Comparison of ENCODE assay signal across 18 cellular contexts in the genomic region with DNA sequence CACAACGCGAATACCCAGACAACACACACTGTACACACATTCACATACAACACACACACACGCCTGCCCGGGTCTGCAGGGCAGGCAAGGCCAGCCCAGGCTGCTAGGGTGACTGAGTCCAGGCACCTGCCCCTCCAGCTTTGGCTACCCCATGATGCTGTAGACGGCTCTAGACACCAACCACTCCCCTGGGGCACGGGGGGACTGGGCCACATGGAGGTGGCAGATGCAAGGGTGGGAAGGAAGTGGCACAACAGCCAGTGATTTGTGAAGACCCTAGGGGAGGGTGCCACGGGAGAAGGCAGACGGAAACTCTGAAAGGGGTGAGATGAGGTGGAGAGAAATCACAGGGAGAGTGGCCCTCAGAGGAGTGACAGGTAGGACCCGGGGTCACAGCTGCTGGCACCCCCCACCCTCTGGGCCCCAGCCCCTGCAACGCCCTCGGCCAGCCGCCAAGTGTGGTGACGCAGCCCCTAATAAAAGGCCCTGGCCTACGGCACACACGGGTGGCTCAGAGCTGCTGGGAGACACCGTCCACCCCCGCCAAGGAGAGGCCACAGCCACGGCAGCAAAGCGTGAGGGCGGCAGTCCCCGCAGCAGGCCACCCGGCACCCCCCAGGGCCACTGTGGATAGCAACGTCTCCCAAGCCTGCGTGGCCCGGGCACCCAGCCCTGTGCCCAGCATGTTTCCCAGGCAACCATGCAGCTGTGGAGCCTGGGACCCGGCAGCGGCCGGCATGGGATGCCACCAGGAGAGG. TPM values are rescaled to one million over a fixed set of nuclear protein-coding genes. Genes with fewer than 3 reads are reported as not detected.
A peak's percentile ranks its signal among the peaks of the same experiment; 100 is the strongest.
DNase-seq lines count a peak whose midpoint lies in the region; ATAC-seq and TF ChIP-seq lines count a peak whose summit lies in the region.
"Had no signal": no experiment of that assay in that cellular context is flagged by ENCODE, and none has a peak within 500 bp of the region (broad histone marks: within the 10 kb centered on the region; RNA-seq: fewer than 3 reads in every experiment).

No MANE protein-coding gene starts in this region.

- CTCF ChIA-PET in HEK293 (lab: Yijun Ruan, JAX) = interaction anchor here (1.3 kb wide), 1 partner anchor 53 kb away, joined by 4 read pairs; a partner anchor contains a TSS

- POLR2A ChIA-PET in HEK293 (lab: Yijun Ruan, JAX) = interaction anchor here (1.0 kb wide), 1 partner anchor 43 kb away, joined by 3 read pairs; no protein-coding TSS in a partner anchor

- peak; percentile 34 for ATAC-seq in mucosa of descending colon
- ATAC-seq: foreskin keratinocyte had no signal

- intact Hi-C loops in mucosa of descending colon (cut with DNase I, micrococcal nuclease) (no loop called here), testis (cut with DNase I; ENCODE audit: low total_unique reads) (no loop called here), ovary (cut with DNase I) (loop anchor here in 3 of 4 donors (2.0 to 5.0 kb wide), 3 partner anchors 57 to 92 kb away; a partner anchor contains a TSS)

- H3K27me3 ChIP-seq in testis (no peaks in the 10 kb centered on the region), ovary (no peaks in the 10 kb centered on the region)

- H3K27ac ChIP-seq in HEK293 (ENCODE audit: extremely low read depth, low read depth, low read length) (no peak overlapping the region), testis (no peak overlapping the region), ovary (no peak overlapping the region)
- H3K27ac ChIP-seq: 22Rv1, foreskin keratinocyte had no signal

- DNase-seq in DMS 273 (lab: John Stamatoyannopoulos, UW; ENCODE audit: unreplicated experiment) = peak; percentile 54
- DNase-seq in DMS 273 treated with DMSO at 0.1 percent for 48 hours (lab: John Stamatoyannopoulos, UW) = no peak
- peak; percentile 25 for DNase-seq in NCI-H524 treated with DMSO at 0.1 percent for 48 hours (lab: John Stamatoyannopoulos, UW)
- peak in 1 of 3 donors; percentile 15 for DNase-seq in mucosa of descending colon
- DNase-seq in testis = no peak
- no peak for DNase-seq in ovary
- DNase-seq in foreskin fibroblast = no peak
- DNase-seq: activated CD4-positive, alpha-beta memory T cell treated with anti-CD3 and anti-CD28 coated beads, Interleukin-2, amount 10 ng/mL, durations not matched to agents 7 days and 5 days; activated T-cell treated with anti-CD3 and anti-CD28 coated beads, Interleukin-2, amount 50 U/mL, for 24 hours; C1 segment of cervical spinal cord; EL; foreskin keratinocyte; HFFc6; NCI-H2029; stimulated activated CD4-positive, alpha-beta T cell treated with anti-CD3 and anti-CD28 coated beads, Interleukin-4, amount 100 ng/mL, for 1 hour; T-helper 1 cell had no signal

- H3K4me3 ChIP-seq in HEK293 (ENCODE audit: low read depth, low read length) (no peak overlapping the region), mucosa of descending colon (no peak overlapping the region), testis (no peak overlapping the region), ovary (no peak overlapping the region), foreskin fibroblast (ENCODE audit: low read depth in 1 of 2, low read length in 2 of 2) (no peak overlapping the region)

- no peaks in the 10 kb centered on the region for H3K9me3 ChIP-seq in HEK293 (ENCODE audit: control insufficient read depth, insufficient read depth, low read depth, low read length)
- no peaks in the 10 kb centered on the region for H3K9me3 ChIP-seq in mucosa of descending colon
- no peaks in the 10 kb centered on the region for H3K9me3 ChIP-seq in testis
- H3K9me3 ChIP-seq in ovary = no peaks in the 10 kb centered on the region

- 58 to 74% methylated on average over 8 to 28 of the region's 28 CpGs for WGBS in testis, 2 donors
- 58 to 71% (median 60%) methylated on average over 23 to 28 of the region's 28 CpGs for WGBS in ovary, 3 donors

- TF ChIP-seq POLR2A in testis (IDR thresholded peaks at IDR 0.05) (no peak), ovary (IDR thresholded peaks at IDR 0.05) (no peak)

- no peaks in the 10 kb centered on the region for H3K4me1 ChIP-seq in HEK293 (ENCODE audit: control insufficient read depth, insufficient read depth, low read length)
- H3K4me1 ChIP-seq in mucosa of descending colon (ENCODE audit: low read depth) = peaks cover 8% of the 10 kb centered on the region
- no peaks in the 10 kb centered on the region for H3K4me1 ChIP-seq in testis
- H3K4me1 ChIP-seq in ovary (ENCODE audit: insufficient read depth) = no peaks in the 10 kb centered on the region
- H3K4me1 ChIP-seq: foreskin keratinocyte had no signal

- H3K36me3 ChIP-seq in HEK293 (ENCODE audit: control insufficient read depth in 2 of 2, insufficient read depth in 1 of 2, low read length in 2 of 2) (no peaks in the 10 kb centered on the region), mucosa of descending colon (ENCODE audit: low read depth) (no peaks in the 10 kb centered on the region), testis (ENCODE audit: low read depth, missing control alignments) (no peaks in the 10 kb centered on the region), ovary (no peaks in the 10 kb centered on the region)

- no peak for TF ChIP-seq CTCF in HEK293 (tag by site-specific recombination; IDR thresholded peaks at IDR 0.05)
- TF ChIP-seq CTCF in mucosa of descending colon (IDR thresholded peaks at IDR 0.05) = no peak
- TF ChIP-seq CTCF in testis (IDR thresholded peaks at IDR 0.05) = no peak
- no peak for TF ChIP-seq CTCF in ovary (IDR thresholded peaks at IDR 0.05)
- TF ChIP-seq CTCF in foreskin fibroblast (IDR thresholded peaks at IDR 0.05; ENCODE audit: low read depth, low read length) = no peak

- TF ChIP-seq EP300 in ovary (IDR thresholded peaks at IDR 0.05) = no peak

TF ChIP-seq in HEK293, 187 proteins besides CTCF, POLR2A, EP300 and RAD21:
- TF ChIP-seq, protein P1, sequence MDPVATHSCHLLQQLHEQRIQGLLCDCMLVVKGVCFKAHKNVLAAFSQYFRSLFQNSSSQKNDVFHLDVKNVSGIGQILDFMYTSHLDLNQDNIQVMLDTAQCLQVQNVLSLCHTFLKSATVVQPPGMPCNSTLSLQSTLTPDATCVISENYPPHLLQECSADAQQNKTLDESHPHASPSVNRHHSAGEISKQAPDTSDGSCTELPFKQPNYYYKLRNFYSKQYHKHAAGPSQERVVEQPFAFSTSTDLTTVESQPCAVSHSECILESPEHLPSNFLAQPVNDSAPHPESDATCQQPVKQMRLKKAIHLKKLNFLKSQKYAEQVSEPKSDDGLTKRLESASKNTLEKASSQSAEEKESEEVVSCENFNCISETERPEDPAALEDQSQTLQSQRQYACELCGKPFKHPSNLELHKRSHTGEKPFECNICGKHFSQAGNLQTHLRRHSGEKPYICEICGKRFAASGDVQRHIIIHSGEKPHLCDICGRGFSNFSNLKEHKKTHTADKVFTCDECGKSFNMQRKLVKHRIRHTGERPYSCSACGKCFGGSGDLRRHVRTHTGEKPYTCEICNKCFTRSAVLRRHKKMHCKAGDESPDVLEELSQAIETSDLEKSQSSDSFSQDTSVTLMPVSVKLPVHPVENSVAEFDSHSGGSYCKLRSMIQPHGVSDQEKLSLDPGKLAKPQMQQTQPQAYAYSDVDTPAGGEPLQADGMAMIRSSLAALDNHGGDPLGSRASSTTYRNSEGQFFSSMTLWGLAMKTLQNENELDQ (tag by site-specific recombination; IDR thresholded peaks at IDR 0.05; ENCODE audit: low read depth) = no peak
- 0 out of 2 replicates have a peak, but pooled peaks have one; percentile 6 for TF ChIP-seq GLI4 (tag by site-specific recombination; IDR thresholded peaks at IDR 0.05)
- no peak for TF ChIP-seq ZXDB (tag by site-specific recombination; IDR thresholded peaks at IDR 0.05)
- TF ChIP-seq ZFHX2 (tag by site-specific recombination; conservative IDR thresholded peaks at IDR 0.05) = peak; percentile 24; the same call in 1 of the 2 replicates
- TF ChIP-seq KLF9 (tag by site-specific recombination; IDR thresholded peaks at IDR 0.05; ENCODE audit: low read depth) = no peak
- no peak for TF ChIP-seq ZNF660 (tag by site-specific recombination; IDR thresholded peaks at IDR 0.05)
- TF ChIP-seq ZNF561 (tag by site-specific recombination; IDR thresholded peaks at IDR 0.05; ENCODE audit: borderline replicate concordance) = no peak

RNA-seq across cellular contexts. Expression of a gene that starts 6.6 kb away (rescaled TPM):
- total RNA-seq in mucosa of descending colon (under 1 TPM; 0.19 to 0.93 (median 0.48) TPM), testis (10 to 100 TPM; 13.8 to 61.5 TPM), ovary (10 to 100 TPM in 1 of 7 donors, 1 to 10 TPM in 2, under 1 TPM in 3, not detected in 1; 0.03 to 15.7 (median 1.2) TPM)
- polyA plus RNA-seq in testis (ENCODE audit: insufficient read depth, low read depth, low replicate concordance) (33.4 TPM), ovary (under 1 TPM; 0.02 to 0.05 TPM)
- total RNA-seq: activated CD4-positive, alpha-beta memory T cell treated with anti-CD3 and anti-CD28 coated beads, Interleukin-2, amount 10 ng/mL, durations not matched to agents 7 days and 5 days; foreskin keratinocyte; HFFc6 had no signal

RNA-seq across cellular contexts. Expression of a gene that starts 16.9 kb away (rescaled TPM):
- total RNA-seq in mucosa of descending colon = 10 to 100 TPM in 1 of 3 donors, 1 to 10 TPM in 2; 2.4 to 15.0 (median 4.2) TPM
- total RNA-seq in testis = 100 to 1,000 TPM in 1 of 2 donors, 10 to 100 TPM in 1; 84.4 to 101 TPM
- 33.5 TPM for polyA plus RNA-seq in testis (ENCODE audit: insufficient read depth, low read depth, low replicate concordance)
- 10 to 100 TPM; 14.1 to 65.4 (median 36.4) TPM for total RNA-seq in ovary
- 10 to 100 TPM in 1 of 2 donors, under 1 TPM in 1; 0.57 to 26.6 TPM for polyA plus RNA-seq in ovary

RNA-seq across cellular contexts. Expression of a gene that starts 53.1 kb away (rescaled TPM):
- total RNA-seq in mucosa of descending colon (10 to 100 TPM in 2 of 3 donors, 1 to 10 TPM in 1; 9.3 to 17.1 (median 10.8) TPM), testis (10 to 100 TPM; 48.2 to 51.1 TPM), ovary (10 to 100 TPM; 14.4 to 33.3 (median 24.2) TPM)
- polyA plus RNA-seq in testis (ENCODE audit: insufficient read depth, low read depth, low replicate concordance) (14.0 TPM), ovary (10 to 100 TPM in 1 of 2 donors, 1 to 10 TPM in 1; 1.8 to 10.3 TPM)

Comparison
In these comparisons a context has a peak if more than half of its experiments do, and no peak if none do; other contexts are left out.
1. DNase-seq: peak in DMS 273 (single experiment) and NCI-H524 treated with DMSO at 0.1 percent for 48 hours (single experiment); none in DMS 273 treated with DMSO at 0.1 percent for 48 hours (single experiment), testis (single experiment), ovary (0 of 5) and foreskin fibroblast (0 of 2).
2. intact Hi-C loops: an anchor here in ovary (2.0 to 5.0 kb wide); none called in mucosa of descending colon and testis.